ENCODE assay signal across 28 cellular contexts in the genomic region with DNA sequence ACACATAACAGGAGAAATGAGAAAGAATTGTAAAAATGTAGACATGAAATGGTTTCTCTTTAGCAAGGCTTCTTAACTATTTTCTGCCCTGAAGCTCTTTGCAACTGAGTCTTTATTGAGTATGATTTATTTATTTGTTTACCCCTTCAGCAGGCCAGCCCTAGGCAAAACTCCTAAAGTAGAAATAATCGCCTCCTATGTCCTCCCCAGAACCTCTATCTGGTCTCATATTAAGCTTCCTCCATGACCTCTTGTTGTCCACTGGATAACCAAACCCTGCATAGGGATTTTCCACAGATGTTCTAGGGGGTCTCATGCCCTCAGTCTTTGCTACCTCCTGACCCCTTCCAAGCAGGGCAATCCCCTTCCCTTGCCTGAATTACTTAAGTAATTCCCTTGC.
"Had no signal": no experiment of that assay in that cellular context is flagged by ENCODE, and none has a peak within 500 bp of the region (broad histone marks: within the 10 kb centered on the region; RNA-seq: fewer than 3 reads in every experiment).

No MANE protein-coding gene starts in this region.

- H3K27ac ChIP-seq: esophagus muscularis mucosa, foreskin keratinocyte, heart right ventricle, neutrophil, ovary, right lobe of liver, vagina, WERI-Rb-1 had no signal

- ATAC-seq: activated CD4-positive, CD25-positive, alpha-beta regulatory T cell treated with anti-CD3 and anti-CD28 coated beads, Interleukin-2, amount 50 U/mL, for 24 hours; heart right ventricle; natural killer cell; stimulated activated memory B cell treated with anti-CD40 and anti-IgM and Interleukin-4, amounts not matched to agents 10 μg/mL and 1 μg/mL and 100 μg/mL, for 72 hours; stimulated activated naive CD8-positive, alpha-beta T cell treated with anti-CD3 and anti-CD28 coated beads, Interleukin-15, amount 100 ng/mL, for 72 hours; T-helper 17 cell had no signal

- H3K4me1 ChIP-seq: esophagus muscularis mucosa, foreskin keratinocyte, heart right ventricle, right lobe of liver, vagina had no signal

- H3K36me3 Mint-ChIP-seq: activated CD4-positive, alpha-beta memory T cell treated with anti-CD3 and anti-CD28 coated beads for 36 hours; activated naive CD4-positive, alpha-beta T cell treated with anti-CD3 and anti-CD28 coated beads, Interleukin-2, amount 10 ng/mL, durations not matched to agents 7 days and 5 days; activated naive CD8-positive, alpha-beta T cell treated with anti-CD3 and anti-CD28 coated beads, Interleukin-2, amount 10 ng/mL, durations not matched to agents 7 days and 5 days; natural killer cell; stimulated activated memory B cell treated with anti-CD40 and anti-IgM and Interleukin-4, amounts not matched to agents 10 μg/mL and 1 μg/mL and 100 μg/mL, for 72 hours; type B pancreatic cell had no signal

- H3K9me3 Mint-ChIP-seq: activated CD4-positive, alpha-beta memory T cell treated with anti-CD3 and anti-CD28 coated beads for 36 hours; activated CD4-positive, alpha-beta T cell treated with anti-CD3 and anti-CD28 coated beads, Interleukin-2, amount 10 ng/mL, durations not matched to agents 24 days and 14 days; activated naive CD4-positive, alpha-beta T cell treated with anti-CD3 and anti-CD28 coated beads, Interleukin-2, amount 10 ng/mL, durations not matched to agents 7 days and 5 days; activated naive CD8-positive, alpha-beta T cell treated with anti-CD3 and anti-CD28 coated beads, Interleukin-2, amount 10 ng/mL, durations not matched to agents 7 days and 5 days; activated T-cell treated with anti-CD3 and anti-CD28 coated beads, Interleukin-2, amount 50 U/mL, for 24 hours; dendritic cell treated with granulocyte-macrophage colony-stimulating factor and Interleukin-4, amounts not matched to agents 40 ng/mL and 50 ng/mL, for 4 days; endodermal cell; stimulated activated memory B cell treated with anti-CD40 and anti-IgM and Interleukin-4, amounts not matched to agents 10 μg/mL and 1 μg/mL and 100 μg/mL, for 72 hours; stimulated activated naive CD8-positive, alpha-beta T cell treated with anti-CD3 and anti-CD28 coated beads, Interleukin-15, amount 100 ng/mL, for 72 hours; type B pancreatic cell had no signal

- H3K36me3 ChIP-seq: esophagus muscularis mucosa, heart right ventricle, neutrophil, ovary, right lobe of liver, vagina, WERI-Rb-1 had no signal

- H3K4me3 Mint-ChIP-seq: activated CD4-positive, alpha-beta memory T cell treated with anti-CD3 and anti-CD28 coated beads for 36 hours; activated CD4-positive, alpha-beta T cell treated with anti-CD3 and anti-CD28 coated beads, Interleukin-2, amount 10 ng/mL, durations not matched to agents 24 days and 14 days; activated naive CD4-positive, alpha-beta T cell treated with anti-CD3 and anti-CD28 coated beads, Interleukin-2, amount 10 ng/mL, durations not matched to agents 7 days and 5 days; activated naive CD8-positive, alpha-beta T cell treated with anti-CD3 and anti-CD28 coated beads, Interleukin-2, amount 10 ng/mL, durations not matched to agents 7 days and 5 days; activated T-cell treated with anti-CD3 and anti-CD28 coated beads, Interleukin-2, amount 50 U/mL, for 24 hours; dendritic cell treated with granulocyte-macrophage colony-stimulating factor and Interleukin-4, amounts not matched to agents 40 ng/mL and 50 ng/mL, for 4 days; endodermal cell; natural killer cell; stimulated activated memory B cell treated with anti-CD40 and anti-IgM and Interleukin-4, amounts not matched to agents 10 μg/mL and 1 μg/mL and 100 μg/mL, for 72 hours; stimulated activated naive CD8-positive, alpha-beta T cell treated with anti-CD3 and anti-CD28 coated beads, Interleukin-15, amount 100 ng/mL, for 72 hours; T-helper 17 cell; type B pancreatic cell had no signal

- H3K9me3 ChIP-seq: esophagus muscularis mucosa, heart right ventricle, neutrophil, ovary, right lobe of liver, vagina had no signal

- H3K4me1 Mint-ChIP-seq: activated CD4-positive, alpha-beta T cell treated with anti-CD3 and anti-CD28 coated beads, Interleukin-2, amount 10 ng/mL, durations not matched to agents 24 days and 14 days; activated naive CD4-positive, alpha-beta T cell treated with anti-CD3 and anti-CD28 coated beads, Interleukin-2, amount 10 ng/mL, durations not matched to agents 7 days and 5 days; activated naive CD8-positive, alpha-beta T cell treated with anti-CD3 and anti-CD28 coated beads, Interleukin-2, amount 10 ng/mL, durations not matched to agents 7 days and 5 days; natural killer cell; stimulated activated memory B cell treated with anti-CD40 and anti-IgM and Interleukin-4, amounts not matched to agents 10 μg/mL and 1 μg/mL and 100 μg/mL, for 72 hours; stimulated activated naive CD8-positive, alpha-beta T cell treated with anti-CD3 and anti-CD28 coated beads, Interleukin-15, amount 100 ng/mL, for 72 hours; T-helper 17 cell had no signal

- H3K4me3 ChIP-seq: esophagus muscularis mucosa, heart right ventricle, ovary, right lobe of liver, vagina had no signal

- H3K27me3 Mint-ChIP-seq: activated CD4-positive, alpha-beta memory T cell treated with anti-CD3 and anti-CD28 coated beads for 36 hours; activated CD4-positive, alpha-beta T cell treated with anti-CD3 and anti-CD28 coated beads, Interleukin-2, amount 10 ng/mL, durations not matched to agents 24 days and 14 days; activated naive CD4-positive, alpha-beta T cell treated with anti-CD3 and anti-CD28 coated beads, Interleukin-2, amount 10 ng/mL, durations not matched to agents 7 days and 5 days; activated T-cell treated with anti-CD3 and anti-CD28 coated beads, Interleukin-2, amount 50 U/mL, for 24 hours; progenitor cell of endocrine pancreas; stimulated activated memory B cell treated with anti-CD40 and anti-IgM and Interleukin-4, amounts not matched to agents 10 μg/mL and 1 μg/mL and 100 μg/mL, for 72 hours; stimulated activated naive CD8-positive, alpha-beta T cell treated with anti-CD3 and anti-CD28 coated beads, Interleukin-15, amount 100 ng/mL, for 72 hours; T-helper 17 cell had no signal

- H3K27me3 ChIP-seq: esophagus muscularis mucosa, foreskin keratinocyte, heart right ventricle, neutrophil, ovary, right lobe of liver, vagina had no signal

- H3K27ac Mint-ChIP-seq: activated CD4-positive, alpha-beta memory T cell treated with anti-CD3 and anti-CD28 coated beads for 36 hours; activated CD4-positive, alpha-beta T cell treated with anti-CD3 and anti-CD28 coated beads, Interleukin-2, amount 10 ng/mL, durations not matched to agents 24 days and 14 days; activated naive CD4-positive, alpha-beta T cell treated with anti-CD3 and anti-CD28 coated beads, Interleukin-2, amount 10 ng/mL, durations not matched to agents 7 days and 5 days; activated naive CD8-positive, alpha-beta T cell treated with anti-CD3 and anti-CD28 coated beads, Interleukin-2, amount 10 ng/mL, durations not matched to agents 7 days and 5 days; activated T-cell treated with anti-CD3 and anti-CD28 coated beads, Interleukin-2, amount 50 U/mL, for 24 hours; dendritic cell treated with granulocyte-macrophage colony-stimulating factor and Interleukin-4, amounts not matched to agents 40 ng/mL and 50 ng/mL, for 4 days; endodermal cell; natural killer cell; progenitor cell of endocrine pancreas; stimulated activated memory B cell treated with anti-CD40 and anti-IgM and Interleukin-4, amounts not matched to agents 10 μg/mL and 1 μg/mL and 100 μg/mL, for 72 hours; stimulated activated naive CD8-positive, alpha-beta T cell treated with anti-CD3 and anti-CD28 coated beads, Interleukin-15, amount 100 ng/mL, for 72 hours; T-helper 17 cell; type B pancreatic cell had no signal

- DNase-seq: activated CD4-positive, alpha-beta memory T cell treated with anti-CD3 and anti-CD28 coated beads for 36 hours; activated CD4-positive, alpha-beta T cell treated with anti-CD3 and anti-CD28 coated beads, Interleukin-2, amount 10 ng/mL, durations not matched to agents 24 days and 14 days; activated CD8-positive, alpha-beta memory T cell treated with anti-CD3 and anti-CD28 coated beads, Interleukin-2, amount 50 U/mL, for 4 hours; activated gamma-delta T cell; activated naive CD4-positive, alpha-beta T cell treated with anti-CD3 and anti-CD28 coated beads, Interleukin-2, amount 10 ng/mL, durations not matched to agents 7 days and 5 days; activated naive CD8-positive, alpha-beta T cell treated with anti-CD3 and anti-CD28 coated beads, Interleukin-2, amount 10 ng/mL, durations not matched to agents 7 days and 5 days; activated T-cell treated with anti-CD3 and anti-CD28 coated beads, Interleukin-2, amount 50 U/mL, for 24 hours; central memory CD4-positive, alpha-beta T cell; endodermal cell; heart right ventricle; natural killer cell; right lobe of liver; stimulated activated CD4-positive, alpha-beta T cell treated with anti-CD3 and anti-CD28 coated beads, Interleukin-12 subunit alpha, Interleukin-12 subunit beta, amount 100 ng/mL, for 4 hours; stimulated activated CD4-positive, alpha-beta T cell treated with anti-CD3 and anti-CD28 coated beads, Interleukin-4, amount 100 ng/mL, for 24 hours; stimulated activated CD8-positive, alpha-beta memory T cell treated with anti-CD3 and anti-CD28 coated beads, Interleukin-4, amount 100 ng/mL, for 48 hours; stimulated activated naive CD8-positive, alpha-beta T cell treated with anti-CD3 and anti-CD28 coated beads, Interleukin-15, amount 100 ng/mL, for 72 hours; T-helper 17 cell; WERI-Rb-1 had no signal
